8 cellular contexts compared by ENCODE assay signal in genomic region chr6:146543940-146544661, GRCh38. TPM values are rescaled to one million over a fixed set of nuclear protein-coding genes. Genes with fewer than 3 reads are reported as not detected.
DNase-seq lines count a peak whose midpoint lies in the region; ATAC-seq and TF ChIP-seq lines count a peak whose summit lies in the region.

No MANE protein-coding gene starts in this region.

- no peaks in the 10 kb centered on the region for H3K4me1 Mint-ChIP-seq in stimulated activated effector memory CD8-positive, alpha-beta T cell treated with anti-CD3 and anti-CD28 coated beads, Interleukin-12 subunit alpha, Interleukin-12 subunit beta, amount 100 ng/mL, for 72 hours

- POLR2A ChIA-PET in HEK293T (lab: Yijun Ruan, JAX) = interaction anchor here (0.7 kb wide), 1 partner anchor 136 kb away, joined by 3 read pairs; no protein-coding TSS in a partner anchor

- CTCF ChIA-PET in HEK293T (lab: Yijun Ruan, JAX) = interaction anchor here (0.6 to 1.4 kb wide), 3 partner anchors 11 to 505 kb away, joined by 3 read pairs; no protein-coding TSS in a partner anchor

- no peak overlapping the region for H3K27ac Mint-ChIP-seq in stimulated activated effector memory CD8-positive, alpha-beta T cell treated with anti-CD3 and anti-CD28 coated beads, Interleukin-12 subunit alpha, Interleukin-12 subunit beta, amount 100 ng/mL, for 72 hours

- H3K27me3 ChIP-seq in layer of hippocampus (ENCODE audit: control insufficient read depth, insufficient read depth, low read length) = no peaks in the 10 kb centered on the region

- peak; percentile 65 for DNase-seq in Daoy (ENCODE audit: low read depth)
- DNase-seq in HEK293T (ENCODE audit: extremely low spot score) = peak; percentile 34
- DNase-seq in RPMI8226 = peak; percentile 3
- no peak for DNase-seq in stimulated activated effector memory CD8-positive, alpha-beta T cell treated with anti-CD3 and anti-CD28 coated beads, Interleukin-12 subunit alpha, Interleukin-12 subunit beta, amount 100 ng/mL, for 72 hours (ENCODE audit: low spot score in 2 of 2)
- no peak for DNase-seq in KBM-7

- no peaks in the 10 kb centered on the region for H3K36me3 Mint-ChIP-seq in stimulated activated effector memory CD8-positive, alpha-beta T cell treated with anti-CD3 and anti-CD28 coated beads, Interleukin-12 subunit alpha, Interleukin-12 subunit beta, amount 100 ng/mL, for 72 hours

- peaks cover 5% of the 10 kb centered on the region for H3K9me3 Mint-ChIP-seq in stimulated activated effector memory CD8-positive, alpha-beta T cell treated with anti-CD3 and anti-CD28 coated beads, Interleukin-12 subunit alpha, Interleukin-12 subunit beta, amount 100 ng/mL, for 72 hours

- ATAC-seq in stimulated activated effector memory CD8-positive, alpha-beta T cell treated with anti-CD3 and anti-CD28 coated beads, Interleukin-12 subunit alpha, Interleukin-12 subunit beta, amount 100 ng/mL, for 72 hours = peak; percentile 6
- no peak for ATAC-seq in HG02840 (IDR thresholded peaks at IDR 0.05; ENCODE audit: low FRiP score, unreplicated experiment)

- H3K4me3 Mint-ChIP-seq in stimulated activated effector memory CD8-positive, alpha-beta T cell treated with anti-CD3 and anti-CD28 coated beads, Interleukin-12 subunit alpha, Interleukin-12 subunit beta, amount 100 ng/mL, for 72 hours = peak overlapping the region; percentile 10

- in situ Hi-C loops in KBM-7 (cut with MboI; ENCODE audit: low pct_unique_long_range_greater_than_20kb, low sequenced_read_pairs) = no loop called here

- H3K27ac ChIP-seq in cingulate gyrus (ENCODE audit: low read depth, low read length) (peak overlapping the region; percentile 73), layer of hippocampus (ENCODE audit: low read depth, low read length) (peak overlapping the region; percentile 79)

TF ChIP-seq in HEK293T, 16 proteins besides CTCF, POLR2A, EP300 and RAD21:
- TF ChIP-seq L3MBTL2 (conservative IDR thresholded peaks at IDR 0.05) (peak; percentile 67), PKNOX1 (IDR thresholded peaks at IDR 0.05) (no peak), SUZ12 (IDR thresholded peaks at IDR 0.05) (no peak), NFRKB (IDR thresholded peaks at IDR 0.05) (no peak), BHLHE40 (IDR thresholded peaks at IDR 0.05; ENCODE audit: borderline replicate concordance) (no peak), FOXA1 (IDR thresholded peaks at IDR 0.05) (no peak), CTBP1 (IDR thresholded peaks at IDR 0.05; ENCODE audit: borderline replicate concordance) (no peak), TARDBP (IDR thresholded peaks at IDR 0.05) (no peak)
TF ChIP-seq in HEK293T: peak in this region for 1.

RNA-seq across cellular contexts. Expression of gene RAB32, which starts 0.5 kb away (rescaled TPM):
- 143 and 150 TPM in 2 replicates for total RNA-seq in Daoy (2014; rRNA removed; shearing (Covaris generic))

RNA-seq across cellular contexts. Expression of gene ADGB, which starts 54.7 kb away (rescaled TPM):
- total RNA-seq in Daoy (2014; rRNA removed; shearing (Covaris generic)) = 1.4 TPM in 1 of 2 replicates, not detected in the other

Comparison
In these comparisons a context has a peak if more than half of its experiments do, and no peak if none do; other contexts are left out.
1. DNase-seq: peak in Daoy (single experiment), HEK293T (single experiment) and RPMI8226 (single experiment); none in stimulated activated effector memory CD8-positive, alpha-beta T cell treated with anti-CD3 and anti-CD28 coated beads, Interleukin-12 subunit alpha, Interleukin-12 subunit beta, amount 100 ng/mL, for 72 hours (0 of 2) and KBM-7 (single experiment).